Comparison of ENCODE assay signal across 12 cellular contexts in the genomic region with DNA sequence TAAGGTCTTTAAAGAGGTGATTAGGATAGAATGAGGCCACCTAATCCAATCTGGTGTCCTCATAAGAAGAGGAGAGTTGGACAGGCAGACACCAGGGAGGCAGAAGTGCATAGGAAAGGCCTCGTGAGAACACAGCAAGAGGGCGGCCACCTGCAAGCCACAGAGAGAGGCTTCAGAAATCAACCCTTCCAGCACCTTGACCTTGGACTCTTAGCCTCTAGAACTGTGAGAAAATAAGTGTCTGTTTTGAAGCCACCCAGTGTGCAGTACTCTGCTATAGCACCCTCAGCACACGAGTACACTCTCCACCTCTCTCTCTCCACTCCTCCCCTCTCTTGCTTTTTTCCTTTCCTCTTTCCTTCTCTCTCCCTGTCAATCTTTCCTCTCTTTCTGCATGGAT.
DNase-seq lines count a peak whose midpoint lies in the region; ATAC-seq and TF ChIP-seq lines count a peak whose summit lies in the region.
"Had no signal": no experiment of that assay in that cellular context is flagged by ENCODE, and none has a peak within 500 bp of the region (broad histone marks: within the 10 kb centered on the region; RNA-seq: fewer than 3 reads in every experiment).

No MANE protein-coding gene starts in this region.

- peaks cover 0 to 5% (median 0%) of the 10 kb centered on the region in 11 experiments; a peak in 1 of 22 replicates for H4K20me1 ChIP-seq in BLaER1 treated with 17β-estradiol and CSF1 and Interleukin-3, amounts not matched to agents 10 nM and 100 nM

- peak; percentile 31 for DNase-seq in WERI-Rb-1
- DNase-seq in AG08396 (ENCODE audit: low spot score), result no peak
- DNase-seq in NCI-H2107 treated with DMSO at 0.1 percent for 48 hours (lab: John Stamatoyannopoulos, UW; ENCODE audit: unreplicated experiment), result no peak
- DNase-seq in NCI-H1092 treated with DMSO at 0.1 percent for 48 hours (lab: John Stamatoyannopoulos, UW), result no peak
- DNase-seq in medulla oblongata (ENCODE audit: extremely low spot score), result no peak
- DNase-seq: mesendoderm, NCI-H1694, SHP77 treated with DMSO at 0.1 percent for 48 hours had no signal

- H3K9ac ChIP-seq in BLaER1 treated with 17β-estradiol and CSF1 and Interleukin-3, amounts not matched to agents 10 nM and 100 nM, result peak overlapping the region in 2 of 11 experiments; percentile 1 to 5; a peak in 2 of 22 replicates

- ATAC-seq in GM18867 (IDR thresholded peaks at IDR 0.05; ENCODE audit: unreplicated experiment) (peak; percentile 59), HG02759 (IDR thresholded peaks at IDR 0.05; ENCODE audit: unreplicated experiment) (peak; percentile 41)

- peak overlapping the region in 10 of 11 experiments; percentile 19 to 87 (median 66); a peak in 17 of 22 replicates for H3K4me2 ChIP-seq in BLaER1 treated with 17β-estradiol and CSF1 and Interleukin-3, amounts not matched to agents 10 nM and 100 nM

- no peaks in the 10 kb centered on the region for H3K27me3 ChIP-seq in BLaER1 treated with 17β-estradiol and CSF1 and Interleukin-3, amounts not matched to agents 10 nM and 100 nM
- no peaks in the 10 kb centered on the region for H3K27me3 ChIP-seq in WERI-Rb-1 (ENCODE audit: insufficient read depth, low read depth, severe bottlenecking)
- H3K27me3 ChIP-seq: suprapubic skin had no signal

- peaks cover 0 to 9% (median 0%) of the 10 kb centered on the region in 11 experiments; a peak in 1 of 22 replicates for H3K9me3 ChIP-seq in BLaER1 treated with 17β-estradiol and CSF1 and Interleukin-3, amounts not matched to agents 10 nM and 100 nM (replicated peaks in 1 of 11)
- H3K9me3 ChIP-seq in WERI-Rb-1 (ENCODE audit: severe bottlenecking), result no peaks in the 10 kb centered on the region
- H3K9me3 ChIP-seq: suprapubic skin had no signal

- H3K36me3 ChIP-seq in BLaER1 treated with 17β-estradiol and CSF1 and Interleukin-3, amounts not matched to agents 10 nM and 100 nM, result peaks cover 0 to 51% (median 16%) of the 10 kb centered on the region in 11 experiments; a peak in 14 of 22 replicates
- peaks cover 3% of the 10 kb centered on the region; the same call in 1 of the 2 replicates for H3K36me3 ChIP-seq in WERI-Rb-1

- peaks cover 30 to 45% (median 40%) of the 10 kb centered on the region in 10 experiments for H3K4me1 ChIP-seq in BLaER1 treated with 17β-estradiol and CSF1 and Interleukin-3, amounts not matched to agents 10 nM and 100 nM

- H3K4me3 ChIP-seq in BLaER1 treated with 17β-estradiol and CSF1 and Interleukin-3, amounts not matched to agents 10 nM and 100 nM, result no peak overlapping the region
- H3K4me3 ChIP-seq in WERI-Rb-1 (ENCODE audit: low read depth, low read length), result no peak overlapping the region
- H3K4me3 ChIP-seq: suprapubic skin had no signal

- peak overlapping the region in 2 of 11 experiments; percentile 10 to 32; a peak in 2 of 22 replicates for H3K27ac ChIP-seq in BLaER1 treated with 17β-estradiol and CSF1 and Interleukin-3, amounts not matched to agents 10 nM and 100 nM
- no peak overlapping the region for H3K27ac ChIP-seq in WERI-Rb-1
- H3K27ac ChIP-seq: suprapubic skin had no signal

- TF ChIP-seq CTCF in WERI-Rb-1 (IDR thresholded peaks at IDR 0.05; ENCODE audit: low read depth, low read length), result no peak
